In genomic region chr11:61571869-61572268, GRCh38 we compare ENCODE assay signal across 14 cellular contexts.
"Had no signal": no experiment of that assay in that cellular context is flagged by ENCODE, and none has a peak within 500 bp of the region (broad histone marks: within the 10 kb centered on the region; RNA-seq: fewer than 3 reads in every experiment).

No MANE protein-coding gene starts in this region.

- H3K27me3 ChIP-seq: uterus had no signal

- H3K9me3 ChIP-seq: lower lobe of right lung, psoas muscle, uterus had no signal

- H3K36me3 ChIP-seq: lower lobe of right lung, uterus had no signal

- H3K4me3 ChIP-seq: lower lobe of right lung, psoas muscle, uterus had no signal

- H3K27ac ChIP-seq: foreskin keratinocyte, lower lobe of right lung, psoas muscle, uterus had no signal

- ATAC-seq: foreskin keratinocyte, left lobe of liver, lower lobe of right lung, natural killer cell, psoas muscle had no signal

- DNase-seq: cerebellar nuclear complex; endodermal cell; erythroblast; foreskin keratinocyte; kidney glomerular epithelial cell; lower lobe of right lung; natural killer cell; psoas muscle; small intestine; stimulated activated CD4-positive, alpha-beta T cell treated with anti-CD3 and anti-CD28 coated beads, Interleukin-12 subunit alpha, Interleukin-12 subunit beta, amount 100 ng/mL, for 4 hours; stimulated activated CD4-positive, alpha-beta T cell treated with anti-CD3 and anti-CD28 coated beads, Interleukin-2, amount 100 ng/mL, for 48 hours; stimulated activated naive CD4-positive, alpha-beta T cell treated with Interleukin-2 at 50 U/mL for 16 hours; uterus had no signal

- H3K4me1 ChIP-seq: foreskin keratinocyte, psoas muscle, uterus had no signal
